1 cellular context compared by ENCODE assay signal in genomic region chr9:7315746-7316457, GRCh38.
TF ChIP-seq lines count a peak whose summit lies in the region.

No MANE protein-coding gene starts in this region.

TF ChIP-seq in SK-N-SH treated with all-trans-retinoic acid at 6 μM for 48 hours, 23 proteins besides CTCF, POLR2A, EP300 and RAD21 (continued from another document):
- TF ChIP-seq CSRNP3 (CRISPR knock-in tag; IDR thresholded peaks at IDR 0.05), result no peak
- no peak for TF ChIP-seq BACH2 (CRISPR knock-in tag; IDR thresholded peaks at IDR 0.05; ENCODE audit: borderline replicate concordance)
- TF ChIP-seq ZNF8 (CRISPR knock-in tag; IDR thresholded peaks at IDR 0.05), result no peak
- TF ChIP-seq ZFP30 (CRISPR knock-in tag; IDR thresholded peaks at IDR 0.05), result no peak
